Comparison of ENCODE assay signal across 10 cellular contexts in the genomic region with DNA sequence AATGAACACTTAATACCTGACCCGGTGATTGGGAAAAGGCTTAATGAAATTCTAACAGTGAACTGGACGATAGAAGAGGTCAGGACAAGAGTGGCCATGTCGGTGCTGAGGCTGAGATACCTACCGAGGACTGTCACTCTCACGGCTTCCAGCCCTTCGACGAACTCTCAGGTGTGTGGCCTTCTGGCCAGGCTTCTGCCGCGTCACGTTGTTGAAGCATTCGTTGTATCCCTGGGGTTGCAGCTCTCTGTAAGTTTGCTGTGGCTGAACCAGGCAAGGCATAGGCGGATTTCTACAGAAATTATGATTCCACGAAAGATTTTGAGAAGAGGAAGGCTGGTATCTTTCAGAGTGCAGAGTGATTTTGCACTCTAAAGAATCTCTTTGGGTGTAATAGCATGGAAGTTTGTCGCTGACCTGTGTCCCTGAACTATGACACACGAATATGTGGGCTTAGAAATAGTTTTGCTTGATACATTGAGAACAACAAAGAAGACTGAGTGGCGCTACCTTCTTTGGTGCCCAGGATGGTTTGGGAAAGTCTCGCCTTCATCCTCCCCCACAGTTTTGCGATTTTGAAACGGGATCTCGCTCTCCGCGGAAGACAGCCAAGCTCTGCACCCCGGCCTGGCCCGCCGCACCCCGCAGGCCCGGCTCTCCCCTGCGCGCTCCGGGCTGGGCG. TPM values are rescaled to one million over a fixed set of nuclear protein-coding genes. Genes with fewer than 3 reads are reported as not detected.
A peak's percentile ranks its signal among the peaks of the same experiment; 100 is the strongest.
DNase-seq lines count a peak whose midpoint lies in the region; ATAC-seq and TF ChIP-seq lines count a peak whose summit lies in the region.
"Had no signal": no experiment of that assay in that cellular context is flagged by ENCODE, and none has a peak within 500 bp of the region (broad histone marks: within the 10 kb centered on the region; RNA-seq: fewer than 3 reads in every experiment).

No MANE protein-coding gene starts in this region.

- peaks cover 28% of the 10 kb centered on the region for H3K27me3 ChIP-seq in CD4-positive, CD25-positive, alpha-beta regulatory T cell (ENCODE audit: control insufficient read depth, insufficient read depth, low read length)
- H3K27me3 ChIP-seq in MM.1S (replicated peaks; ENCODE audit: insufficient read depth, low read length): no peaks in the 10 kb centered on the region

- no peaks in the 10 kb centered on the region for H3F3A ChIP-seq in MM.1S (ENCODE audit: insufficient read depth, low read length)

- no peak overlapping the region for H3K27ac ChIP-seq in CD4-positive, CD25-positive, alpha-beta regulatory T cell (ENCODE audit: insufficient read depth, low read length, poor library complexity, severe bottlenecking)
- no peak overlapping the region for H3K27ac ChIP-seq in MM.1S (ENCODE audit: low read length)
- H3K27ac ChIP-seq: neutrophil had no signal

- TF ChIP-seq POLR2A in erythroblast (IDR thresholded peaks at IDR 0.05; ENCODE audit: low read length): no peak

- no peak for DNase-seq in CD4-positive, CD25-positive, alpha-beta regulatory T cell
- DNase-seq in MM.1S (no peak), dermis blood vessel endothelial cell (peak; percentile 1), nephron progenitor cell (no peak), erythroblast (lab: John Stamatoyannopoulos, UW) (no peak)

- TF ChIP-seq CTCF in MM.1S (IDR thresholded peaks at IDR 0.05; ENCODE audit: low read length): no peak
- TF ChIP-seq CTCF in nephron progenitor cell (IDR thresholded peaks at IDR 0.05): no peak

- H3K4me1 Mint-ChIP-seq in CD4-positive, CD25-positive, alpha-beta regulatory T cell: peaks cover 4 to 11% (median 6%) of the 10 kb centered on the region in 4 donors
- H3K4me1 Mint-ChIP-seq in nephron progenitor cell: peaks cover 25% of the 10 kb centered on the region

- no peaks in the 10 kb centered on the region for H3K79me2 ChIP-seq in MM.1S (ENCODE audit: low read length)

- H3K36me3 ChIP-seq in CD4-positive, CD25-positive, alpha-beta regulatory T cell (ENCODE audit: control insufficient read depth, insufficient read depth, low read length): no peaks in the 10 kb centered on the region
- no peaks in the 10 kb centered on the region for H3K36me3 ChIP-seq in MM.1S (replicated peaks; ENCODE audit: insufficient read depth, low read length)
- H3K36me3 ChIP-seq: neutrophil had no signal

- no peak overlapping the region for H3K27ac Mint-ChIP-seq in CD4-positive, CD25-positive, alpha-beta regulatory T cell
- H3K27ac Mint-ChIP-seq in nephron progenitor cell: no peak overlapping the region

- H3K9me2 ChIP-seq in MM.1S (replicated peaks; ENCODE audit: insufficient read depth, low read length): no peaks in the 10 kb centered on the region

- H3K4me3 Mint-ChIP-seq in CD4-positive, CD25-positive, alpha-beta regulatory T cell: peak overlapping the region; percentile 30 to 74 (median 66)
- H3K4me3 Mint-ChIP-seq in nephron progenitor cell: peak overlapping the region; percentile 86

- no peak overlapping the region for H2AFZ ChIP-seq in MM.1S (ENCODE audit: low read length)

- peak overlapping the region; percentile 32; the same call in 1 of the 2 replicates for H3K4me2 ChIP-seq in MM.1S (ENCODE audit: low read depth, low read length)

- H3K36me3 Mint-ChIP-seq in CD4-positive, CD25-positive, alpha-beta regulatory T cell: no peaks in the 10 kb centered on the region
- peaks cover 31% of the 10 kb centered on the region for H3K36me3 Mint-ChIP-seq in nephron progenitor cell (ENCODE audit: low read depth)

- no peaks in the 10 kb centered on the region for H3K9me3 ChIP-seq in CD4-positive, CD25-positive, alpha-beta regulatory T cell (ENCODE audit: control insufficient read depth in 2 of 2, low read length in 2 of 2)
- no peaks in the 10 kb centered on the region for H3K9me3 ChIP-seq in MM.1S (replicated peaks; ENCODE audit: insufficient read depth, low read length)
- H3K9me3 ChIP-seq: neutrophil had no signal

- no peaks in the 10 kb centered on the region for H3K4me1 ChIP-seq in CD4-positive, CD25-positive, alpha-beta regulatory T cell (ENCODE audit: control insufficient read depth, insufficient read depth, low read length, poor library complexity, severe bottlenecking)
- no peaks in the 10 kb centered on the region for H3K4me1 ChIP-seq in MM.1S (ENCODE audit: low read length)

- no peaks in the 10 kb centered on the region for H4K20me1 ChIP-seq in MM.1S (ENCODE audit: insufficient read depth, low read length)

- no peak overlapping the region for H3K4me3 ChIP-seq in CD4-positive, CD25-positive, alpha-beta regulatory T cell (ENCODE audit: low read depth, low read length)
- peak overlapping the region; percentile 41; the same call in 1 of the 2 replicates for H3K4me3 ChIP-seq in MM.1S (ENCODE audit: low read length)

- peaks cover 0 to 3% (median 0%) of the 10 kb centered on the region in 7 donors for H3K9me3 Mint-ChIP-seq in CD4-positive, CD25-positive, alpha-beta regulatory T cell
- peaks cover 34% of the 10 kb centered on the region for H3K9me3 Mint-ChIP-seq in nephron progenitor cell

- no peak for ATAC-seq in CD4-positive, CD25-positive, alpha-beta regulatory T cell (ENCODE audit: low read depth in 2 of 2)
- ATAC-seq in GM18511 (IDR thresholded peaks at IDR 0.05; ENCODE audit: unreplicated experiment) (no peak), HG02840 (IDR thresholded peaks at IDR 0.05; ENCODE audit: low FRiP score, unreplicated experiment) (no peak), HG02623 (IDR thresholded peaks at IDR 0.05; ENCODE audit: unreplicated experiment) (no peak)

- no peak overlapping the region for H3K9ac ChIP-seq in MM.1S (ENCODE audit: low read length)

- peaks cover 58% of the 10 kb centered on the region for H3K27me3 Mint-ChIP-seq in CD4-positive, CD25-positive, alpha-beta regulatory T cell
- peaks cover 29% of the 10 kb centered on the region for H3K27me3 Mint-ChIP-seq in nephron progenitor cell (ENCODE audit: low read depth, poor library complexity)

RNA-seq across cellular contexts. Expression of a gene that starts 0.4 kb away (rescaled TPM):
- not detected for total RNA-seq in CD4-positive, CD25-positive, alpha-beta regulatory T cell
- not detected for polyA plus RNA-seq in CD4-positive, CD25-positive, alpha-beta regulatory T cell
- 8.9 and 13.4 TPM in 2 replicates for total RNA-seq in dermis blood vessel endothelial cell

RNA-seq across cellular contexts. Expression of a gene that starts 45.8 kb away (rescaled TPM):
- total RNA-seq in CD4-positive, CD25-positive, alpha-beta regulatory T cell: not detected
- polyA plus RNA-seq in CD4-positive, CD25-positive, alpha-beta regulatory T cell: not detected
- total RNA-seq in dermis blood vessel endothelial cell: not detected in 2 replicates
- total RNA-seq: T-helper 1 cell treated with Interleukin-12 subunit alpha and Interleukin-12 subunit beta and Interleukin-4 antibody, amounts not matched to agents 30 ng/mL and 1 ng/mL, for 36 hours had no signal

RNA-seq across cellular contexts. Expression of a gene that starts 50.8 kb away (rescaled TPM):
- 1.9 TPM for total RNA-seq in CD4-positive, CD25-positive, alpha-beta regulatory T cell
- under 1 TPM in 3 of 4 donors, not detected in 1; 0.65 to 0.87 (median 0.67) TPM for polyA plus RNA-seq in CD4-positive, CD25-positive, alpha-beta regulatory T cell
- total RNA-seq in dermis blood vessel endothelial cell: 2.7 and 6.1 TPM in 2 replicates
